ENCODE assay signal across 8 cellular contexts in genomic region chr15:75738647-75739325, GRCh38. TPM values are rescaled to one million over a fixed set of nuclear protein-coding genes. Genes with fewer than 3 reads are reported as not detected.
A peak's percentile ranks its signal among the peaks of the same experiment; 100 is the strongest.
DNase-seq lines count a peak whose midpoint lies in the region; ATAC-seq and TF ChIP-seq lines count a peak whose summit lies in the region.

No MANE protein-coding gene starts in this region.

- peaks cover 7% of the 10 kb centered on the region for H3K4me1 Mint-ChIP-seq in chondrocyte (ENCODE audit: low read depth)

- H3K4me3 Mint-ChIP-seq in chondrocyte (ENCODE audit: unreplicated experiment) = peak overlapping the region; percentile 79

- peak; percentile 41 for TF ChIP-seq POLR2A in GM19099 (IDR thresholded peaks at IDR 0.05; ENCODE audit: extremely low read depth, insufficient read length, low read depth)

- no peak overlapping the region for H3K27ac Mint-ChIP-seq in chondrocyte (ENCODE audit: unreplicated experiment)

- no peak for TF ChIP-seq CTCF in AG09319 (IDR thresholded peaks at IDR 0.05; ENCODE audit: low read depth, low read length)
- TF ChIP-seq CTCF in chondrocyte (IDR thresholded peaks at IDR 0.05) = no peak

- no peaks in the 10 kb centered on the region for H3K9me3 Mint-ChIP-seq in chondrocyte (ENCODE audit: low read depth)

- DNase-seq in AG09319 (ENCODE audit: extremely low read depth, low read depth) (peak; percentile 81), NCI-H446 treated with DMSO at 0.1 percent for 48 hours (lab: John Stamatoyannopoulos, UW) (peak; percentile 71), chondrocyte (ENCODE audit: low spot score) (peak; percentile 97), kidney tubule cell (ENCODE audit: low spot score) (peak; percentile 93)
- DNase-seq in activated CD4-positive, alpha-beta T cell treated with anti-CD3 and anti-CD28 coated beads for 24 hours (ENCODE audit: low read depth in 2 of 2) = peak; percentile 84 to 87
- peak; percentile 80 to 90 for DNase-seq in stimulated activated CD4-positive, alpha-beta T cell treated with anti-CD3 and anti-CD28 coated beads, Interleukin-15, amount 100 ng/mL, for 48 hours (ENCODE audit: low read depth in 2 of 2)

- no peaks in the 10 kb centered on the region for H3K36me3 Mint-ChIP-seq in chondrocyte (ENCODE audit: low read depth)

- peak; percentile 96 for ATAC-seq in HG03354 (IDR thresholded peaks at IDR 0.05; ENCODE audit: poor library complexity, severe bottlenecking, unreplicated experiment)

- no peaks in the 10 kb centered on the region for H3K27me3 Mint-ChIP-seq in chondrocyte (ENCODE audit: low read depth)

RNA-seq across cellular contexts. Expression of gene CSPG4, which starts 26.1 kb away (rescaled TPM):
- 302 to 607 TPM (median 595 TPM) in 3 replicates for total RNA-seq in chondrocyte

Comparison
In these comparisons a context has a peak if more than half of its experiments do, and no peak if none do; other contexts are left out.
1. Peak in every context shown above with its lines: DNase-seq and ATAC-seq.